ENCODE assay signal across 8 cellular contexts in the genomic region with DNA sequence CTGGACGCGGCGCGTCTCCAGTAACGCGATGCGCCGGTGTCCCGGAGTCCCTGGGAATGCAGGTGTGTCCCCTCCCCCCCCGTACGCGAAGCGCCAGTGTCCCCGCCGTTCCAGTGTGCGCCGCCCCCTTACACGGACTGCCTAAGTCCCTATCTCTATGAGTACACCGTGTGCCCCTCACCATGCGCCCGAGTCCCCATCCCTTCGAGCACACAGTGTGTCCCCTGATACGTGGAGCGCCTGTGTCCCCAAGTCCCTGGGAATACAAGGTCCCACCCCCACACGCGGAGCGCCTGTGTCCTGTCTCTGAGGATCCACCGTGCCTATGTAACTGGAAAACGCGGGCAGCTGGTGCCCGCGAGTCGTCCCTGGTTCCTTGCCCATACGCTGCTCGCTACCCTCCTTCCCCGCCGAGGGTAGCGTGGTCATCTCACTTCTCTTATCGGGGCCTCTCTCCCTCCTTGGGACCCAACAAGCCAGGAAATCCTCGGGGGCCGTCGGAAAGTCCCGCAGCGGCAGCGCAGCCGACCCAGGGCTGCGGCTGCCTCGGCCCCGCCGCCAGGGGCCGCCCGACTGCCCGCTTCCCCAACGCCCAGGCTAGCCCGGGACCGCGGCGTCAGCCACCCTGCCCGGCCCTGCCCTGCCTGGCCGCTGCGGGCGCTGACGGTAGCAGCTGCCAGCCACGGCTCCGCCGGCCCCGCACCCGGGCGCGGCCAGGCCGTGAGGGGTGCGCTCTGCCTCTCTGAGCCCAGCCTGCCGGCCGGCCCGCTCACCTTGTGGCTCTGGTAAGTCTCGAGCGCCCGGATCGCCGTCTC. TPM values are rescaled to one million over a fixed set of nuclear protein-coding genes. Genes with fewer than 3 reads are reported as not detected.
DNase-seq lines count a peak whose midpoint lies in the region; ATAC-seq and TF ChIP-seq lines count a peak whose summit lies in the region.

No MANE protein-coding gene starts in this region.

- peak overlapping the region; percentile 95 for H2AFZ ChIP-seq in SU-DHL-6 (ENCODE audit: low read depth, low read length, severe bottlenecking)

- peak; percentile 70 for TF ChIP-seq CTCF in SU-DHL-6 (IDR thresholded peaks at IDR 0.05; ENCODE audit: insufficient read depth, low read length, poor library complexity, severe bottlenecking)
- TF ChIP-seq CTCF in heart left ventricle (IDR thresholded peaks at IDR 0.05), result peak; percentile 46 to 94 (median 78)
- peak; percentile 54 to 80 (median 77) for TF ChIP-seq CTCF in transverse colon (IDR thresholded peaks at IDR 0.05)

- peaks cover 24% of the 10 kb centered on the region for H3K4me1 ChIP-seq in adipocyte (ENCODE audit: control insufficient read depth, insufficient read depth, low read length)
- peaks cover under 1 to 58% (median 31%) of the 10 kb centered on the region in 12 donors for H3K4me1 ChIP-seq in heart left ventricle
- H3K4me1 ChIP-seq in transverse colon, result peaks cover 3 to 41% (median 29%) of the 10 kb centered on the region in 4 donors

- no peaks in the 10 kb centered on the region for H3K79me2 ChIP-seq in SU-DHL-6 (ENCODE audit: insufficient read depth, low read length)

- H3K36me3 ChIP-seq in SU-DHL-6 (ENCODE audit: low read length), result no peaks in the 10 kb centered on the region
- H3K36me3 ChIP-seq in adipocyte (ENCODE audit: control insufficient read depth, insufficient read depth, low read length, severe bottlenecking), result peaks cover 23% of the 10 kb centered on the region
- H3K36me3 ChIP-seq in heart left ventricle, result no peaks in the 10 kb centered on the region
- H3K36me3 ChIP-seq in transverse colon, result no peaks in the 10 kb centered on the region

- H3K9ac ChIP-seq in SU-DHL-6 (ENCODE audit: low read length), result peak overlapping the region; percentile 63
- peak overlapping the region; percentile 100 for H3K9ac ChIP-seq in adipocyte (ENCODE audit: low read length)

- H4K20me1 ChIP-seq in SU-DHL-6 (ENCODE audit: low read depth, low read length), result no peaks in the 10 kb centered on the region

- H3F3A ChIP-seq in SU-DHL-6 (ENCODE audit: insufficient read depth), result no peaks in the 10 kb centered on the region

- peak overlapping the region; percentile 57 for H3K4me3 ChIP-seq in SU-DHL-6 (ENCODE audit: insufficient read depth, low read length, poor library complexity, severe bottlenecking)
- H3K4me3 ChIP-seq in adipocyte (ENCODE audit: low read length), result peak overlapping the region; percentile 99
- peak overlapping the region; percentile 70 to 97 (median 90) for H3K4me3 ChIP-seq in heart left ventricle
- peak overlapping the region; percentile 86 to 95 (median 93) for H3K4me3 ChIP-seq in transverse colon

- H3K9me3 ChIP-seq in SU-DHL-6 (ENCODE audit: insufficient read depth, low read length) (no peaks in the 10 kb centered on the region), adipocyte (ENCODE audit: control insufficient read depth, low read length) (no peaks in the 10 kb centered on the region), heart left ventricle (no peaks in the 10 kb centered on the region), transverse colon (no peaks in the 10 kb centered on the region)

- H3K27ac ChIP-seq in SU-DHL-6 (ENCODE audit: low read depth, low read length) (no peak overlapping the region; the same call in 1 of the 2 replicates), heart left ventricle (peak overlapping the region; percentile 94 to 100 (median 98)), transverse colon (peak overlapping the region; percentile 98 to 100 (median 99))

- no peaks in the 10 kb centered on the region for H3K9me2 ChIP-seq in SU-DHL-6 (replicated peaks; ENCODE audit: insufficient read depth, low read length)

- DNase-seq in EL (peak; percentile 71), HuH-7.5 (ENCODE audit: low spot score) (peak; percentile 65), adipocyte (ENCODE audit: low read depth) (peak; percentile 93), heart left ventricle (peak; percentile 79 to 93 (median 83)), pons (ENCODE audit: low spot score) (peak; percentile 66), transverse colon (peak; percentile 88)

- intact Hi-C loops in heart left ventricle (cut with DNase I), result loop anchor here (1.0 to 10.0 kb wide), 13 partner anchors 64 to 376 kb away; no protein-coding TSS in a partner anchor
- intact Hi-C loops in transverse colon (cut with DNase I; ENCODE audit: low total_unique reads), result no loop called here

- TF ChIP-seq POLR2A in heart left ventricle (IDR thresholded peaks at IDR 0.05), result no peak
- TF ChIP-seq POLR2A in transverse colon (IDR thresholded peaks at IDR 0.05), result no peak

- H3K4me2 ChIP-seq in SU-DHL-6 (ENCODE audit: low read depth, low read length, poor library complexity, severe bottlenecking), result peak overlapping the region; percentile 62

- WGBS in heart left ventricle, 4 donors, result 0 to 1% (median 0%) methylated on average over 42 to 80 of the region's 80 CpGs
- WGBS in transverse colon (ENCODE audit: low coverage in 1 of 2), 2 donors, result 0% methylated on average over 67 of the region's 80 CpGs; no CpG with 5 or more reads in 1 of the 2 donors

- in situ Hi-C loops in transverse colon (cut with MboI; ENCODE audit: low pct_ligation_motif_present in 1 of 4, low pct_unique_long_range_greater_than_20kb in 1 of 4, low sequenced_read_pairs in 3 of 4), result loop anchor here in 2 of 4 donors (25.0 kb wide), 2 partner anchors 99 to 376 kb away; no protein-coding TSS in a partner anchor

- H3K27me3 ChIP-seq in SU-DHL-6 (ENCODE audit: low read length) (no peaks in the 10 kb centered on the region), adipocyte (replicated peaks; ENCODE audit: control insufficient read depth, insufficient read depth, low read length) (no peaks in the 10 kb centered on the region), heart left ventricle (no peaks in the 10 kb centered on the region), transverse colon (no peaks in the 10 kb centered on the region)

- peak; percentile 45 for ATAC-seq in GM21526 (IDR thresholded peaks at IDR 0.05; ENCODE audit: low FRiP score, unreplicated experiment)
- ATAC-seq in heart left ventricle, result peak; percentile 24 to 78 (median 60)

- TF ChIP-seq EP300 in transverse colon (IDR thresholded peaks at IDR 0.05; ENCODE audit: low read depth), result no peak

RNA-seq across cellular contexts. Expression of gene ELL2, which starts 0.6 kb away (rescaled TPM):
- total RNA-seq in heart left ventricle, result 10 to 100 TPM; 15.4 to 74.5 (median 31.1) TPM
- 10 to 100 TPM in 1 of 2 donors, 1 to 10 TPM in 1; 6.7 to 68.2 TPM for polyA plus RNA-seq in heart left ventricle
- total RNA-seq in transverse colon, result 10 to 100 TPM in 3 of 4 donors, 1 to 10 TPM in 1; 5.8 to 46.8 (median 19.7) TPM
